ENCODE assay signal across 8 cellular contexts in the genomic region with DNA sequence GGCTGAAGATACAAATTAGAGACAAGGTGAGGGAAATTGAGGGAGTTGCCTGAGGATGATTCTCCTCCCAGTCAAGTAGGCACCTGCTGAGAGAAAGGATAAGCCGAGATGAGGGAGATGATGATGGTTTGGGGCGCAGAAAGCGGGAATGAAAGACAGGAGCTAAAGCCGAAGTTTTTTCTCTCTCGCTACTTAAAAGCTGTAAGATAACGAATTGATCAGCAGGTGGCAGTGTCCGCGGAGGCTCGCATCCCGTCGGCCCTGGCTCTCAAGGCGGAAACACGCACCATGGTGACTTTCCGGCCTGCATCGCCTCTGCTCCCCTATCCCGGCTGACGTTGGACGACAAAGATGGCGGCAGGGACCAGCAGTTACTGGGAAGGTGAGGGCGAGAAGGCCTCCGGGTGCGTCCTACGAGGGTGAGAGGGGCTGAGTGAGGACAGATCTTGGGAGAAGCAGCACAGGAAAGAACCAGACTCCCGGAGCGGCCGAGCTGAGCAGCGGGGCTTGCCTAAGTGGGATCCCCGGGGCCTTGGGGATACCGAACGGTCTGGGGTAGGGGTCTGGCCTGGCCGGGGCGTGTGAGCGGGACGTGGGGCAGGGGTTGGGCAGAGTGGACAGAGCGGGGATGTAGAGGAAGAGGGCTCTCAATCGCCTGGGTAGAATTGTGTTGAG.
DNase-seq lines count a peak whose midpoint lies in the region; ATAC-seq and FAIRE-seq lines count a peak whose summit lies in the region.

A gene (plus strand): TSS at position 326 of the 675 bp plus-strand sequence. CDS start 26 bp downstream, at position 352.

- peak; percentile 96 for DNase-seq in AG20443 (ENCODE audit: low spot score)
- peak; percentile 96 for DNase-seq in NCI-H345 treated with DMSO at 0.1 percent for 48 hours (lab: John Stamatoyannopoulos, UW; ENCODE audit: unreplicated experiment)
- peak; percentile 97 for DNase-seq in cerebellar cortex (ENCODE audit: low spot score)
- DNase-seq in stimulated activated CD4-positive, alpha-beta T cell treated with anti-CD3 and anti-CD28 coated beads, Interleukin-12 subunit alpha, Interleukin-12 subunit beta, amount 100 ng/mL, for 4 hours, result peak; percentile 87

- ATAC-seq in GM19023 (IDR thresholded peaks at IDR 0.05; ENCODE audit: unreplicated experiment) (peak; percentile 94), HG03280 (IDR thresholded peaks at IDR 0.05; ENCODE audit: unreplicated experiment) (peak; percentile 93)
- ATAC-seq in activated CD4-positive, CD25-positive, alpha-beta regulatory T cell treated with anti-CD3 and anti-CD28 coated beads, Interleukin-2, amount 50 U/mL, for 24 hours, result peak; percentile 98 to 99

- peak; percentile 56 for FAIRE-seq in islet of Langerhans (lab: Jason Lieb, UNC)

Comparison
In these comparisons a context has a peak if more than half of its experiments do, and no peak if none do; other contexts are left out.
1. Peak in every context shown above with its lines: DNase-seq and ATAC-seq.